ENCODE assay signal across 31 cellular contexts in the genomic region with DNA sequence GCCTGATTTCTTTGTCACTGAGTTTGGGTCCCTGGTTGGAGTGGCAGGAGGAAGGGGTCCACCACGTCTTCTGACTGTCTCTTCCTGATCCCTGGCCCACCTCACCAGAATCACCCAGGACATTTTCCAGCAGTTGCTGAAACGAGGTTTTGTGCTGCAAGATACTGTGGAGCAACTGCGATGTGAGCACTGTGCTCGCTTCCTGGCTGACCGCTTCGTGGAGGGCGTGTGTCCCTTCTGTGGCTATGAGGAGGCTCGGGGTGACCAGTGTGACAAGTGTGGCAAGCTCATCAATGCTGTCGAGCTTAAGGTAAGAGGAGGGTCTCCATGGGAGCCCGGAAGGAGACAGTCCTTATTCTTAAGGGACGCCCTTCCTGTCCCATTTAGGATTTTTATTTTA. TPM values are rescaled to one million over a fixed set of nuclear protein-coding genes. Genes with fewer than 3 reads are reported as not detected.
"Had no signal": no experiment of that assay in that cellular context is flagged by ENCODE, and none has a peak within 500 bp of the region (broad histone marks: within the 10 kb centered on the region; RNA-seq: fewer than 3 reads in every experiment).

No MANE protein-coding gene starts in this region.

- ATAC-seq: activated T-cell treated with anti-CD3 and anti-CD28 coated beads, Interleukin-2, amount 50 U/mL, for 4 hours; Right ventricle myocardium inferior had no signal

- DNase-seq: activated B cell treated with CpG ODN at 0.5 μM for 24 hours; activated CD4-positive, alpha-beta memory T cell treated with anti-CD3 and anti-CD28 coated beads for 36 hours; activated CD4-positive, alpha-beta T cell treated with anti-CD3 and anti-CD28 coated beads for 4 hours; activated CD4-positive, alpha-beta T cell treated with anti-CD3 and anti-CD28 coated beads, Interleukin-2, amount 50 U/mL, for 1 hour; activated CD4-positive, CD25-positive, alpha-beta regulatory T cell treated with anti-CD3 and anti-CD28 coated beads, Interleukin-2, amount 50 U/mL, for 72 hours; activated CD8-positive, alpha-beta memory T cell treated with anti-CD3 and anti-CD28 coated beads, Interleukin-2, amount 50 U/mL, for 4 hours; activated naive CD4-positive, alpha-beta T cell treated with anti-CD3 and anti-CD28 coated beads, Interleukin-2, amount 10 ng/mL, durations not matched to agents 7 days and 5 days; activated naive CD8-positive, alpha-beta T cell treated with anti-CD3 and anti-CD28 coated beads, Interleukin-2, amount 10 ng/mL, durations not matched to agents 7 days and 5 days; activated T-cell treated with anti-CD3 and anti-CD28 coated beads for 4 hours; activated T-cell treated with anti-CD3 and anti-CD28 coated beads, Interleukin-2, amount 50 U/mL, for 4 hours; amygdala; MM.1S; MV-4-11; NCI-H1092; NCI-H1436 treated with DMSO at 0.1 percent for 48 hours; NCI-H1694 treated with DMSO at 0.1 percent for 48 hours; NCI-H2029; NCI-H345; NCI-H524 treated with DMSO at 0.1 percent for 48 hours; Peyer's patch; SIG-M5 had no signal

- H3K4me3 ChIP-seq: ascending aorta, cardiac muscle cell, Peyer's patch had no signal

- H3K27ac ChIP-seq: ascending aorta, cardiac muscle cell, KMS-11, Peyer's patch, RWPE1, VCaP had no signal

- H3K9me3 Mint-ChIP-seq: activated B cell treated with CpG ODN at 0.5 μM for 24 hours; activated CD4-positive, alpha-beta memory T cell treated with anti-CD3 and anti-CD28 coated beads for 36 hours; activated naive CD4-positive, alpha-beta T cell treated with anti-CD3 and anti-CD28 coated beads, Interleukin-2, amount 10 ng/mL, durations not matched to agents 7 days and 5 days; activated T-cell treated with anti-CD3 and anti-CD28 coated beads, Interleukin-2, amount 50 U/mL, for 4 hours; activated T-helper 1 cell treated with anti-CD3 and anti-CD28 coated beads, Interleukin-12 subunit alpha, Interleukin-12 subunit beta, Interleukin-2, Interleukin-4 antibody, amounts not matched to agents 30 ng/mL and 10 ng/mL and 1 ng/mL, durations not matched to agents 14 hours and 24 hours and 36 hours; central memory CD8-positive, alpha-beta T cell; T-helper 1 cell treated with Interleukin-12 subunit alpha and Interleukin-12 subunit beta and Interleukin-4 antibody, amounts not matched to agents 30 μg/mL and 1 μg/mL, for 36 hours had no signal

- H3K4me1 ChIP-seq: ascending aorta, Peyer's patch had no signal

- H3K4me2 ChIP-seq: KMS-11 had no signal

- H3K9ac ChIP-seq: KMS-11 had no signal

- H3K4me3 Mint-ChIP-seq: activated B cell treated with CpG ODN at 0.5 μM for 24 hours; activated CD4-positive, alpha-beta memory T cell treated with anti-CD3 and anti-CD28 coated beads for 36 hours; activated naive CD4-positive, alpha-beta T cell treated with anti-CD3 and anti-CD28 coated beads, Interleukin-2, amount 10 ng/mL, durations not matched to agents 7 days and 5 days; activated naive CD8-positive, alpha-beta T cell treated with anti-CD3 and anti-CD28 coated beads, Interleukin-2, amount 10 ng/mL, durations not matched to agents 7 days and 5 days; activated T-cell treated with anti-CD3 and anti-CD28 coated beads, Interleukin-2, amount 50 U/mL, for 4 hours; activated T-helper 1 cell treated with anti-CD3 and anti-CD28 coated beads, Interleukin-12 subunit alpha, Interleukin-12 subunit beta, Interleukin-2, Interleukin-4 antibody, amounts not matched to agents 30 ng/mL and 10 ng/mL and 1 ng/mL, durations not matched to agents 14 hours and 24 hours and 36 hours; central memory CD8-positive, alpha-beta T cell; T-helper 1 cell treated with Interleukin-12 subunit alpha and Interleukin-12 subunit beta and Interleukin-4 antibody, amounts not matched to agents 30 μg/mL and 1 μg/mL, for 36 hours had no signal

- H3K27ac Mint-ChIP-seq: activated B cell treated with CpG ODN at 0.5 μM for 24 hours; activated CD4-positive, alpha-beta memory T cell treated with anti-CD3 and anti-CD28 coated beads for 36 hours; activated naive CD4-positive, alpha-beta T cell treated with anti-CD3 and anti-CD28 coated beads, Interleukin-2, amount 10 ng/mL, durations not matched to agents 7 days and 5 days; activated naive CD8-positive, alpha-beta T cell treated with anti-CD3 and anti-CD28 coated beads, Interleukin-2, amount 10 ng/mL, durations not matched to agents 7 days and 5 days; T-helper 1 cell treated with Interleukin-12 subunit alpha and Interleukin-12 subunit beta and Interleukin-4 antibody, amounts not matched to agents 30 μg/mL and 1 μg/mL, for 36 hours had no signal

- H3K9me3 ChIP-seq: ascending aorta, Peyer's patch had no signal

- H3K27me3 Mint-ChIP-seq: activated B cell treated with CpG ODN at 0.5 μM for 24 hours; activated CD4-positive, alpha-beta memory T cell treated with anti-CD3 and anti-CD28 coated beads for 36 hours; activated naive CD4-positive, alpha-beta T cell treated with anti-CD3 and anti-CD28 coated beads, Interleukin-2, amount 10 ng/mL, durations not matched to agents 7 days and 5 days; activated naive CD8-positive, alpha-beta T cell treated with anti-CD3 and anti-CD28 coated beads, Interleukin-2, amount 10 ng/mL, durations not matched to agents 7 days and 5 days; central memory CD8-positive, alpha-beta T cell had no signal

- H3K4me1 Mint-ChIP-seq: activated naive CD4-positive, alpha-beta T cell treated with anti-CD3 and anti-CD28 coated beads, Interleukin-2, amount 10 ng/mL, durations not matched to agents 7 days and 5 days had no signal

- H3K27me3 ChIP-seq: ascending aorta, cardiac muscle cell, Peyer's patch had no signal

RNA-seq across cellular contexts. Expression of gene ARHGAP9, which starts 20.5 kb away (rescaled TPM):
- total RNA-seq: NCI-H460 had no signal
- polyA plus RNA-seq: cardiac muscle cell had no signal
